In the genomic region with DNA sequence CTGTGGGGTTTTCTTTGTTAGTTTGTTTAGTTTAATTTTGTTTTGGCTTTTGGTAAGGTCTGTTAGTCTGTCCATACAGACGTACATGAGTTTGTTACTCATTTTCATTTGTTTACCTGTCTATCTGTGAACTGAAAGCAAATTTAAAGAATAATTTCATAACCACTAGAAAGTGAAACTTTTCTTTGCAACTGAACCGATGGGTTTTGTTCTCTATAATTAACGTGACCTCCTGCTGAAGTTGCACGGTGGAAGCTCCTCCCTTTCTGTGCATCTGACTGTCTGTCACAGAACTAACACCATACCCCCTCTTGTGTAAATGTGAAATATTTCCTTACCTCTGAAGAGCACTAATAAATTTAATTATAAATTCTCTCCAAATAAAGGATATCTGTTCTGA, we compare ENCODE assay signal across 28 cellular contexts.
DNase-seq lines count a peak whose midpoint lies in the region; ATAC-seq and TF ChIP-seq lines count a peak whose summit lies in the region.
"Had no signal": no experiment of that assay in that cellular context is flagged by ENCODE, and none has a peak within 500 bp of the region (broad histone marks: within the 10 kb centered on the region; RNA-seq: fewer than 3 reads in every experiment).

No MANE protein-coding gene starts in this region.

- TF ChIP-seq CTCF in KMS-11 (conservative IDR thresholded peaks at IDR 0.05; ENCODE audit: low read depth, low read length): no peak

- no peak overlapping the region for H3K4me3 ChIP-seq in KMS-11 (IDR thresholded peaks at IDR 0.05; ENCODE audit: insufficient read depth, low read depth, low read length)
- H3K4me3 ChIP-seq: adrenal gland, breast epithelium, coronary artery, esophagus squamous epithelium, gastroesophageal sphincter, HAP-1, skin epidermis, thyroid gland had no signal

- H3K79me2 ChIP-seq in KMS-11 (ENCODE audit: insufficient read depth, low read depth): no peaks in the 10 kb centered on the region

- H3K36me3 ChIP-seq in KMS-11 (ENCODE audit: insufficient read depth): no peaks in the 10 kb centered on the region
- H3K36me3 ChIP-seq: adrenal gland, breast epithelium, esophagus squamous epithelium, gastroesophageal sphincter, HAP-1, thyroid gland had no signal

- H4K20me1 ChIP-seq in KMS-11 (ENCODE audit: insufficient read depth): no peaks in the 10 kb centered on the region

- peaks cover 57% of the 10 kb centered on the region for H3K4me1 ChIP-seq in KMS-11 (ENCODE audit: low read depth, poor library complexity, severe bottlenecking)
- H3K4me1 ChIP-seq: adrenal gland, breast epithelium, esophagus squamous epithelium, gastroesophageal sphincter, HAP-1, thyroid gland had no signal

- H3K27me3 ChIP-seq in KMS-11 (ENCODE audit: insufficient read depth, low read depth): no peaks in the 10 kb centered on the region
- H3K27me3 ChIP-seq: adrenal gland, breast epithelium, esophagus squamous epithelium, gastroesophageal sphincter, thyroid gland had no signal

- no peak overlapping the region for H2AFZ ChIP-seq in KMS-11 (ENCODE audit: low read depth)

- H3K4me2 ChIP-seq in KMS-11: peak overlapping the region; percentile 40

- H3K27ac ChIP-seq in KMS-11: no peak overlapping the region
- H3K27ac ChIP-seq: adrenal gland, breast epithelium, coronary artery, esophagus squamous epithelium, gastroesophageal sphincter, skin epidermis, thyroid gland had no signal

- H3K9ac ChIP-seq in KMS-11: no peak overlapping the region

- ATAC-seq in GM18868 (IDR thresholded peaks at IDR 0.05; ENCODE audit: unreplicated experiment): peak; percentile 97
- peak; percentile 71 for ATAC-seq in HG02798 (IDR thresholded peaks at IDR 0.05; ENCODE audit: poor library complexity, unreplicated experiment)
- ATAC-seq in GM18505 (IDR thresholded peaks at IDR 0.05; ENCODE audit: unreplicated experiment): no peak
- ATAC-seq in GM19455 (IDR thresholded peaks at IDR 0.05; ENCODE audit: unreplicated experiment): no peak
- ATAC-seq: gastroesophageal sphincter, PC-3 had no signal

- TF ChIP-seq POLR2A in GM18505 (IDR thresholded peaks at IDR 0.05; ENCODE audit: borderline replicate concordance, extremely low read depth, insufficient read depth, insufficient read length): no peak

- DNase-seq in OCI-M1 (lab: John Stamatoyannopoulos, UW) (peak; percentile 63), retina (no peak), NCI-H2171 treated with DMSO at 0.1 percent for 48 hours (lab: John Stamatoyannopoulos, UW) (no peak)
- DNase-seq: activated CD4-positive, alpha-beta T cell treated with anti-CD3 and anti-CD28 coated beads for 1 hour; activated CD8-positive, alpha-beta memory T cell treated with anti-CD3 and anti-CD28 coated beads for 24 hours; activated T-cell treated with anti-CD3 and anti-CD28 coated beads, Interleukin-2, amount 50 U/mL, for 24 hours; adrenal gland; CD4-positive, CD25-positive, alpha-beta regulatory T cell; endodermal cell; esophagus squamous epithelium; islet precursor cell; NCI-H1436 treated with DMSO at 0.1 percent for 48 hours; NCI-H510A treated with DMSO at 0.1 percent for 48 hours; PC-3; SHP77; stimulated activated CD4-positive, alpha-beta T cell treated with anti-CD3 and anti-CD28 coated beads, Interleukin-2, amount 100 ng/mL, for 48 hours; stimulated activated naive CD4-positive, alpha-beta T cell treated with Interleukin-2 at 50 U/mL for 16 hours; thyroid gland had no signal

Comparison
In these comparisons a context has a peak if more than half of its experiments do, and no peak if none do; other contexts are left out.
1. ATAC-seq: peak in GM18868 (single experiment) and HG02798 (single experiment); none in GM18505 (single experiment) and GM19455 (single experiment).